1 cellular context compared by ENCODE assay signal in genomic region chr17:68329331-68329730, GRCh38.
TF ChIP-seq lines count a peak whose summit lies in the region.

No MANE protein-coding gene starts in this region.

TF ChIP-seq in HCT116, 20 proteins besides CTCF, POLR2A, EP300 and RAD21 (continued from another document):
- TF ChIP-seq ZBTB33 (IDR thresholded peaks at IDR 0.05; ENCODE audit: extremely low read depth, insufficient replicate concordance, low read length) (no peak), CEBPB (IDR thresholded peaks at IDR 0.05; ENCODE audit: low read depth) (no peak), TCF7L2 (IDR thresholded peaks at IDR 0.05; ENCODE audit: borderline replicate concordance, extremely low read depth, insufficient read depth, insufficient read length) (no peak), JUND (IDR thresholded peaks at IDR 0.05) (no peak), POLR2AphosphoS5 (IDR thresholded peaks at IDR 0.05; ENCODE audit: low read depth, low read length) (no peak), SRF (IDR thresholded peaks at IDR 0.05; ENCODE audit: low read depth) (no peak), EZH2 (IDR thresholded peaks at IDR 0.05) (no peak), ATF3 (IDR thresholded peaks at IDR 0.05) (no peak), SIN3A (IDR thresholded peaks at IDR 0.05; ENCODE audit: low read depth) (no peak), SP1 (IDR thresholded peaks at IDR 0.05; ENCODE audit: low read depth) (no peak), ZNF274 (IDR thresholded peaks at IDR 0.05; ENCODE audit: low read depth, low read length) (no peak), REST (IDR thresholded peaks at IDR 0.05; ENCODE audit: low read depth) (no peak), EZH2phosphoT487 (IDR thresholded peaks at IDR 0.05; ENCODE audit: borderline replicate concordance) (no peak), CBX3 (IDR thresholded peaks at IDR 0.05; ENCODE audit: low read depth) (no peak), ZFX (IDR thresholded peaks at IDR 0.05) (no peak)
TF ChIP-seq in HCT116: peak in this region for 0.
